In genomic region chr1:211282023-211282373, GRCh38 we compare ENCODE assay signal across 22 cellular contexts.
"Had no signal": no experiment of that assay in that cellular context is flagged by ENCODE, and none has a peak within 500 bp of the region (broad histone marks: within the 10 kb centered on the region; RNA-seq: fewer than 3 reads in every experiment).

No MANE protein-coding gene starts in this region.

- H3K4me3 ChIP-seq: adrenal gland, MG63 had no signal

- H3K9me3 ChIP-seq: adrenal gland, MG63 had no signal

- DNase-seq: activated CD4-positive, alpha-beta T cell treated with anti-CD3 and anti-CD28 coated beads for 4 hours; activated CD4-positive, alpha-beta T cell treated with anti-CD3 and anti-CD28 coated beads, Interleukin-2, amount 50 U/mL, for 4 hours; activated CD8-positive, alpha-beta memory T cell treated with anti-CD3 and anti-CD28 coated beads for 24 hours; activated effector memory CD4-positive, alpha-beta T cell treated with anti-CD3 and anti-CD28 coated beads, Interleukin-2, amount 50 U/mL, for 16 hours; activated naive CD4-positive, alpha-beta T cell treated with Interleukin-2 at 50 U/mL for 16 hours; activated T-cell treated with anti-CD3 and anti-CD28 coated beads for 4 hours; adrenal gland; anterior cingulate cortex; cerebellar nuclear complex; MG63; NCI-H1105 treated with DMSO at 0.1 percent for 48 hours; NCI-H1436 treated with DMSO at 0.1 percent for 48 hours; NCI-H187; NCI-H2081; NCI-H446; NCI-H524; SIG-M5; T-cell; T-helper 2 cell; T1000; WERI-Rb-1 had no signal

- H3K9me3 Mint-ChIP-seq: T-cell had no signal

- H3K27me3 Mint-ChIP-seq: activated naive CD8-positive, alpha-beta T cell; T-cell had no signal

- ATAC-seq: T-cell had no signal

- H3K27ac ChIP-seq: adrenal gland, WERI-Rb-1 had no signal

- H3K27me3 ChIP-seq: adrenal gland, MG63 had no signal

- H3K27ac Mint-ChIP-seq: activated naive CD8-positive, alpha-beta T cell; T-cell had no signal

- H3K4me3 Mint-ChIP-seq: activated naive CD8-positive, alpha-beta T cell; T-cell had no signal

- H3K4me1 ChIP-seq: adrenal gland had no signal
